ENCODE assay signal across 8 cellular contexts in the genomic region with DNA sequence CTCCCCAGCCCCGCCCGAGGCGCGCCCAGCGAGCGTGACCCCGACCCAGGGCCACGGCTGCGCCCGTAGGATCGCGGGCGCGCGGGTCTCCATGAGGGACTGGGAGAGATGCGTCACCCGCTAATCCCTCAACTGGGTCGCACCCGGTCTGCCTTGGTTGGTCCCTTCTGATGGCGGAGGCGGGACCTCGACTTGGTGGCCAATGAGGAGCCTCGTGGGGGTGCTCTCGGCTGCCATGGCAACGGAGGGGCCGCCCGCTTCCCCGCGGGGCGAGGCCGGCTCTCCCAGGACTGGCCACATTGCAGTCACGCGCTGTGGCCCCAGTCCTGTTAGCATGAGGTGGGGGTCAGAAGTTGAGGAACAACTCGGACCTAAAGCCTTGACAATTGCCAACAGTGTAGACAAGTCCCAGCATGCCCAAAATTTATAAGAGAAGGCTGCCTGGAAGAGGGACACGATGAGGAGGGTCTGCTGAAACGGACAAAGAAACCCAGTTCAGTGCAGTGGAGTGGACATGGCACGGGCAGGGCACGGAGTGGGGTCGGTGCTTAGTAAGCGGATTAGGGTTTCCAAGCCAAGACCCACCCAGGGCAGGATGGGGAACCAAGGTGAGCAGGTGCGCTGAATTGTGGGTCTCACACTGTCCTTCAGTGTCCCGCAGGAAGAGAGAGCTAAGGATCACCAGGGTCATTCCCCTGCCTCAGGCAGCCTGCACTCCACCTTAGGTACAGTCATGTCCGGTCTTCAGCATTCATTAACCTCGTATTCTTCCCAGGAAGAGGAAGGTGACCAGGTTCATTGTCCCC. TPM values are rescaled to one million over a fixed set of nuclear protein-coding genes. Genes with fewer than 3 reads are reported as not detected.
A peak's percentile ranks its signal among the peaks of the same experiment; 100 is the strongest.
DNase-seq lines count a peak whose midpoint lies in the region; ATAC-seq lines count a peak whose summit lies in the region.

No MANE protein-coding gene starts in this region.

- peak; percentile 52 to 97 (median 92) for DNase-seq in C1 segment of cervical spinal cord (lab: John Stamatoyannopoulos, UW)
- DNase-seq in NCI-H69 (lab: John Stamatoyannopoulos, UW) = peak; percentile 97
- peak; percentile 96 for DNase-seq in activated CD8-positive, alpha-beta T cell treated with anti-CD3 and anti-CD28 coated beads, Interleukin-2, amount 10 ng/mL, durations not matched to agents 7 days and 5 days
- peak; percentile 83 for DNase-seq in effector CD4-positive, alpha-beta T cell
- peak; percentile 99 for DNase-seq in medulla oblongata (ENCODE audit: extremely low spot score)
- peak; percentile 94 to 96 (median 95) for DNase-seq in stimulated activated CD4-positive, alpha-beta T cell treated with anti-CD3 and anti-CD28 coated beads, TNF-alpha, amount 100 ng/mL, for 48 hours (ENCODE audit: low read depth in 3 of 3)

- H3K9me3 Mint-ChIP-seq in activated CD8-positive, alpha-beta T cell treated with anti-CD3 and anti-CD28 coated beads, Interleukin-2, amount 10 ng/mL, durations not matched to agents 7 days and 5 days (ENCODE audit: insufficient read depth) = no peaks in the 10 kb centered on the region

- no peaks in the 10 kb centered on the region for H3K27me3 Mint-ChIP-seq in activated CD8-positive, alpha-beta T cell treated with anti-CD3 and anti-CD28 coated beads, Interleukin-2, amount 10 ng/mL, durations not matched to agents 7 days and 5 days (ENCODE audit: low read depth)

- POLR2A ChIA-PET in activated CD8-positive, alpha-beta T cell treated with anti-CD3 and anti-CD28 coated beads, Interleukin-2, amount 10 ng/mL, durations not matched to agents 7 days and 5 days (lab: Charles Lee) = interaction anchor here (0.7 to 3.5 kb wide), 27 partner anchors 8 to 949 kb away, joined by 3 to 119 read pairs (median 5); a partner anchor contains a TSS

- ATAC-seq in GM19324 (IDR thresholded peaks at IDR 0.05; ENCODE audit: low FRiP score, unreplicated experiment) = peak; percentile 73
- ATAC-seq in HG03460 (IDR thresholded peaks at IDR 0.05; ENCODE audit: unreplicated experiment) = peak; percentile 79
- ATAC-seq in activated CD8-positive, alpha-beta T cell treated with anti-CD3 and anti-CD28 coated beads, Interleukin-2, amount 10 ng/mL, durations not matched to agents 7 days and 5 days = peak; percentile 82

- peak overlapping the region; percentile 72 for H3K4me3 Mint-ChIP-seq in activated CD8-positive, alpha-beta T cell treated with anti-CD3 and anti-CD28 coated beads, Interleukin-2, amount 10 ng/mL, durations not matched to agents 7 days and 5 days

- CTCF ChIA-PET in activated CD8-positive, alpha-beta T cell treated with anti-CD3 and anti-CD28 coated beads, Interleukin-2, amount 10 ng/mL, durations not matched to agents 7 days and 5 days (lab: Charles Lee) = interaction anchor here (0.8 to 2.5 kb wide), 12 partner anchors 8 to 210 kb away, joined by 3 to 24 read pairs (median 5); a partner anchor contains a TSS

- peaks cover 25% of the 10 kb centered on the region for H3K36me3 Mint-ChIP-seq in activated CD8-positive, alpha-beta T cell treated with anti-CD3 and anti-CD28 coated beads, Interleukin-2, amount 10 ng/mL, durations not matched to agents 7 days and 5 days (ENCODE audit: low read depth)

- H3K27ac Mint-ChIP-seq in activated CD8-positive, alpha-beta T cell treated with anti-CD3 and anti-CD28 coated beads, Interleukin-2, amount 10 ng/mL, durations not matched to agents 7 days and 5 days = peak overlapping the region; percentile 98

- H3K4me1 Mint-ChIP-seq in activated CD8-positive, alpha-beta T cell treated with anti-CD3 and anti-CD28 coated beads, Interleukin-2, amount 10 ng/mL, durations not matched to agents 7 days and 5 days (ENCODE audit: low read depth) = peaks cover 65% of the 10 kb centered on the region

RNA-seq across cellular contexts. Expression of a gene that starts 24.4 kb away (rescaled TPM):
- total RNA-seq in activated CD8-positive, alpha-beta T cell treated with anti-CD3 and anti-CD28 coated beads, Interleukin-2, amount 10 ng/mL, durations not matched to agents 7 days and 5 days = 100 to 1,000 TPM; 382 to 384 TPM

RNA-seq across cellular contexts. Expression of a gene that starts 56.5 kb away (rescaled TPM):
- 10 to 100 TPM; 26.4 to 29.7 TPM for total RNA-seq in activated CD8-positive, alpha-beta T cell treated with anti-CD3 and anti-CD28 coated beads, Interleukin-2, amount 10 ng/mL, durations not matched to agents 7 days and 5 days

Comparison
In these comparisons a context has a peak if more than half of its experiments do, and no peak if none do; other contexts are left out.
1. Peak in every context shown above with its lines: DNase-seq and ATAC-seq.